In the genomic region with DNA sequence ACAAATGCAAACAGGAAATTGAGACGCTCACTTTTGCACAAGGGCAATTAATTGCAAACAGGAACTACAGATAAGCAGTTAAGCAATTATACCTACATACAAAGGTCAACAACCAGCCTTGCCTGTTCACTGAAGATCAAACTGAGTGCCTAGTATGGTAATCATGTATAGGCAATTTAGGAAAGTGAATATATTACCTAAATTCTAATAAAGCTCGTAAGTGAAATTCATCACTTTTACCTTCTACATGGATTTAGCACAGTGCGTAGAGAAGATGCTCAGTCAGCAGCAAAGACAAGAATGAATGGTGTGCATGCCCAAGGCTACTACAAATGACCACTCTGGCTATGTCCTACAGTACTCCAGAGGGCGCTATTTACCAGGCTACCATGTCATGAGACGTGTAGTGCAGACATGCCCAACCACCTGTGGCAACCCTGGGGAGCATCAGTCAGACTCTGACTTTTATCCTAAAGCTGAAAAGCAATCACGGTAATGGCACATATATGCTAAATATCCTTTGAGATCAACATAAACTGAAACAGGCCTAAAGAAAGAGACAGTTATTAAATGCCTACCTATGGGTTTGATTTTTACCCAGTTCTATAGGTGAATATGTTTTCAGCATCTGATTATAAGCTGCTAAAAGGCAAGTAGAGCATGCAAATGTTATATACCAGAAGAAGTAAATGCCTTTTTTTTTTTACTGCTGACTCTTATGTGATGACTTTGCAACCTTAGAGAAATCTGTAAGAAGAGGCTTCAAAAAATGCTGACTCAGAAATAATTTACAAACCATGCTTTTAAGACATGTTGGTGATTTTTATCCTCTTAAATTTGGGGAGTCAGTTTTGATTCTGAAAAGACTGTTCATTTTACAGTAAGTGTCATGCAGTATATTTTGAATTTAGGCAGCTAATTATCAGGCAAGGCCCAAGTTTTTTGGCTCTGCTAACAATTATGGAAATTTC, we compare ENCODE assay signal across 7 cellular contexts.
DNase-seq lines count a peak whose midpoint lies in the region; ATAC-seq, FAIRE-seq and TF ChIP-seq lines count a peak whose summit lies in the region.

No MANE protein-coding gene starts in this region.

- peak; percentile 1 for DNase-seq in GM18507 (ENCODE audit: extremely low spot score, insufficient read length, low read depth)
- DNase-seq in NCI-H128 (lab: John Stamatoyannopoulos, UW; ENCODE audit: unreplicated experiment): peak; percentile 47
- peak; percentile 69 for DNase-seq in SW480 (ENCODE audit: low spot score)
- no peak for DNase-seq in astrocyte (ENCODE audit: low read depth)
- DNase-seq in iPS-NIHi7 (ENCODE audit: extremely low spot score): peak; percentile 73
- peak; percentile 63 for DNase-seq in stimulated activated CD4-positive, alpha-beta T cell treated with anti-CD3 and anti-CD28 coated beads, Interleukin-1b, Interleukin-23, amount 100 ng/mL, for 48 hours

- peaks cover 28% of the 10 kb centered on the region for H3K79me2 ChIP-seq in astrocyte (ENCODE audit: insufficient read depth, low read length)

- H3K4me2 ChIP-seq in astrocyte (ENCODE audit: low read length): no peak overlapping the region

- peaks cover 2% of the 10 kb centered on the region for H3K36me3 Mint-ChIP-seq in astrocyte (ENCODE audit: low read depth, unreplicated experiment)

- no peak overlapping the region for H3K27ac ChIP-seq in astrocyte (ENCODE audit: low read depth, low read length)

- H3K4me3 ChIP-seq in astrocyte (ENCODE audit: insufficient read depth, low read depth, low read length): no peak overlapping the region

- FAIRE-seq in GM18507 (lab: Jason Lieb, UNC) (peak; percentile 89), astrocyte (lab: Jason Lieb, UNC) (peak; percentile 73)

- no peaks in the 10 kb centered on the region for H3K27me3 ChIP-seq in astrocyte (ENCODE audit: insufficient read depth, low read length)

- peak; percentile 62 for TF ChIP-seq CTCF in astrocyte (IDR thresholded peaks at IDR 0.05; ENCODE audit: insufficient read depth, low read depth, low read length)

- H3K4me1 ChIP-seq in astrocyte (ENCODE audit: insufficient read depth, low read length): peaks cover 6% of the 10 kb centered on the region

- H3K36me3 ChIP-seq in astrocyte (ENCODE audit: insufficient read depth, low read length): no peaks in the 10 kb centered on the region

- H3K9ac ChIP-seq in astrocyte (ENCODE audit: low read length): no peak overlapping the region

- H3K4me1 Mint-ChIP-seq in astrocyte (ENCODE audit: low read depth, unreplicated experiment): peaks cover 27% of the 10 kb centered on the region

- H3K9me3 Mint-ChIP-seq in astrocyte (ENCODE audit: unreplicated experiment): no peaks in the 10 kb centered on the region

- H3K4me3 Mint-ChIP-seq in astrocyte (ENCODE audit: unreplicated experiment): no peak overlapping the region

- ATAC-seq in HG02763 (IDR thresholded peaks at IDR 0.05; ENCODE audit: unreplicated experiment): peak; percentile 100

- no peak overlapping the region for H3K27ac Mint-ChIP-seq in astrocyte (ENCODE audit: unreplicated experiment)

- H2AFZ ChIP-seq in astrocyte (ENCODE audit: low read depth, low read length): no peak overlapping the region

- peaks cover 22% of the 10 kb centered on the region for H4K20me1 ChIP-seq in astrocyte (ENCODE audit: insufficient read depth, low read length)

- H3K9me3 ChIP-seq in astrocyte (ENCODE audit: insufficient read depth, low read depth, low read length): no peaks in the 10 kb centered on the region

- H3K27me3 Mint-ChIP-seq in astrocyte (ENCODE audit: low read depth, unreplicated experiment): no peaks in the 10 kb centered on the region
